In the genomic region with DNA sequence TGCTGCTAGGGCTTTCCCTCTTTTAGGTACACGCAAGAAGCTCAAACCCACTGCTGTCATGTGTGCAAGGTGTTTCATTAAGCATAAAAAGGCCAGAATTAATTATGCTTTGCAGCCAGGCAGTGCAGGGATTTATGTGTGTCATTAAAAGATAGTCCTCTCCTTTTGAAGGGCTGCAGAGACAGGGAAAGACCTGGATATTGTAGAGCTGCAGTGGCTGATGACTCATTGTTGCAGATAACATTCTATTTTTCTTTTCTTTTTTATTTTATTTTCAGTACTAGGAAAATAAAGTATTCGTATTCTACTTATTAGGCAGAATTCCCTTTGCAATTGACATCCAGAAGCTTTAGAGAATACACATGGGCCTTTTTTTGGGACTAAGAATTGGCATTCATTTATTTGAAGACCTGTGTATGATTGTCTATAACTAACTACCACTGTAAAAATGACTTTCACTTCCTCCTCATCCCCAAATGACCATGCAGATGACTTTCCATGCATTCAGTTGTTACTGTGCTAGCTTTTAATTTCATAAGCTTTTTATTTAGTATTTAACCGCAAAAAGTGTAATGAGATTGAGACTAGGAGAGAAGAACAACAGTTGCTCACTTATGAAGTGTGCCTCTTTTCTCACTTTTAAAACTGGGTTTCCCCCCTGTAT, we compare ENCODE assay signal across 11 cellular contexts.
DNase-seq lines count a peak whose midpoint lies in the region; FAIRE-seq and TF ChIP-seq lines count a peak whose summit lies in the region.
"Had no signal": no experiment of that assay in that cellular context is flagged by ENCODE, and none has a peak within 500 bp of the region (broad histone marks: within the 10 kb centered on the region; RNA-seq: fewer than 3 reads in every experiment).

No MANE protein-coding gene starts in this region.

- no peak overlapping the region for H3K4me2 ChIP-seq in MM.1S (ENCODE audit: low read depth, low read length)

- H3K9me2 ChIP-seq in MM.1S (replicated peaks; ENCODE audit: insufficient read depth, low read length), result no peaks in the 10 kb centered on the region

- H3K4me1 ChIP-seq in MM.1S (ENCODE audit: low read length), result no peaks in the 10 kb centered on the region

- H3K36me3 Mint-ChIP-seq in glutamatergic neuron (ENCODE audit: unreplicated experiment) (no peaks in the 10 kb centered on the region), type B pancreatic cell (peaks cover 8% of the 10 kb centered on the region)

- DNase-seq in SIG-M5 treated with dmso at 0.1 percent for 504 hours (lab: John Stamatoyannopoulos, UW; ENCODE audit: unreplicated experiment), result peak; percentile 39
- DNase-seq in SIG-M5 (lab: John Stamatoyannopoulos, UW), result no peak
- DNase-seq in OCI-M1 (lab: John Stamatoyannopoulos, UW), result peak; percentile 52
- DNase-seq in glutamatergic neuron, result no peak
- DNase-seq in type B pancreatic cell (ENCODE audit: extremely low spot score, unreplicated experiment), result no peak
- no peak for DNase-seq in NCI-H1105 treated with DMSO at 0.1 percent for 48 hours (lab: John Stamatoyannopoulos, UW)
- no peak for DNase-seq in MM.1S
- DNase-seq in frontal cortex (ENCODE audit: low spot score in 2 of 2), result no peak
- DNase-seq: ovary, WERI-Rb-1 had no signal

- no peak overlapping the region for H3K27ac ChIP-seq in MM.1S (ENCODE audit: low read length)
- H3K27ac ChIP-seq: ovary, WERI-Rb-1 had no signal

- no peaks in the 10 kb centered on the region for H3K36me3 ChIP-seq in MM.1S (replicated peaks; ENCODE audit: insufficient read depth, low read length)
- H3K36me3 ChIP-seq: ovary had no signal

- H3K4me3 Mint-ChIP-seq in glutamatergic neuron (ENCODE audit: unreplicated experiment) (peak overlapping the region; percentile 87), type B pancreatic cell (peak overlapping the region; percentile 45)
- H3K4me3 Mint-ChIP-seq: activated T-helper 17 cell treated with anti-CD3 and anti-CD28 coated beads, Interleukin-2, amount 50 U/mL, for 72 hours had no signal

- H3K9me3 ChIP-seq in MM.1S (replicated peaks; ENCODE audit: insufficient read depth, low read length), result no peaks in the 10 kb centered on the region
- H3K9me3 ChIP-seq: ovary had no signal

- H4K20me1 ChIP-seq in MM.1S (ENCODE audit: insufficient read depth, low read length), result no peaks in the 10 kb centered on the region

- H3K9me3 Mint-ChIP-seq in glutamatergic neuron (ENCODE audit: unreplicated experiment), result peaks cover 3% of the 10 kb centered on the region
- H3K9me3 Mint-ChIP-seq in type B pancreatic cell, result no peaks in the 10 kb centered on the region

- H3K27me3 Mint-ChIP-seq in glutamatergic neuron (ENCODE audit: unreplicated experiment), result peaks cover 2% of the 10 kb centered on the region
- H3K27me3 Mint-ChIP-seq in type B pancreatic cell, result peaks cover 14% of the 10 kb centered on the region

- H3K79me2 ChIP-seq in MM.1S (ENCODE audit: low read length), result no peaks in the 10 kb centered on the region

- no peaks in the 10 kb centered on the region for H3F3A ChIP-seq in MM.1S (ENCODE audit: insufficient read depth, low read length)

- no peak overlapping the region for H2AFZ ChIP-seq in MM.1S (ENCODE audit: low read length)

- peaks cover 20% of the 10 kb centered on the region for H3K4me1 Mint-ChIP-seq in glutamatergic neuron (ENCODE audit: low read depth, unreplicated experiment)
- peaks cover 8% of the 10 kb centered on the region for H3K4me1 Mint-ChIP-seq in type B pancreatic cell (ENCODE audit: unreplicated experiment)

- H3K27ac Mint-ChIP-seq in glutamatergic neuron (ENCODE audit: unreplicated experiment) (peak overlapping the region; percentile 44), type B pancreatic cell (no peak overlapping the region)
- H3K27ac Mint-ChIP-seq: activated T-helper 17 cell treated with anti-CD3 and anti-CD28 coated beads, Interleukin-2, amount 50 U/mL, for 72 hours had no signal

- H3K4me3 ChIP-seq in MM.1S (ENCODE audit: low read length), result no peak overlapping the region
- H3K4me3 ChIP-seq: ovary had no signal

- TF ChIP-seq CTCF in glutamatergic neuron (IDR thresholded peaks at IDR 0.05; ENCODE audit: partially characterized antibody, unreplicated experiment) (no peak), type B pancreatic cell (conservative IDR thresholded peaks at IDR 0.05) (no peak), MM.1S (IDR thresholded peaks at IDR 0.05; ENCODE audit: low read length) (no peak)

- H3K9ac ChIP-seq in MM.1S (ENCODE audit: low read length), result no peak overlapping the region

- no peaks in the 10 kb centered on the region for H3K27me3 ChIP-seq in MM.1S (replicated peaks; ENCODE audit: insufficient read depth, low read length)
- H3K27me3 ChIP-seq: ovary had no signal

- FAIRE-seq in frontal cortex (lab: Jason Lieb, UNC), result no peak

Comparison
In these comparisons a context has a peak if more than half of its experiments do, and no peak if none do; other contexts are left out.
1. DNase-seq: peak in SIG-M5 treated with dmso at 0.1 percent for 504 hours (single experiment) and OCI-M1 (single experiment); none in SIG-M5 (single experiment), glutamatergic neuron (single experiment), type B pancreatic cell (single experiment), NCI-H1105 treated with DMSO at 0.1 percent for 48 hours (single experiment), MM.1S (single experiment) and frontal cortex (0 of 2).